ENCODE assay signal across 8 cellular contexts in genomic region chr15:89089316-89090230, GRCh38. TPM values are rescaled to one million over a fixed set of nuclear protein-coding genes. Genes with fewer than 3 reads are reported as not detected.
DNase-seq lines count a peak whose midpoint lies in the region; FAIRE-seq and TF ChIP-seq lines count a peak whose summit lies in the region.

No MANE protein-coding gene starts in this region.

- peak overlapping the region; percentile 86 for H3K4me3 ChIP-seq in BE2C (ENCODE audit: low read depth, low read length)
- peak overlapping the region; percentile 71 to 97 (median 80) for H3K4me3 ChIP-seq in breast epithelium
- H3K4me3 ChIP-seq in mucosa of stomach (ENCODE audit: low read length): peak overlapping the region; percentile 74

- DNase-seq in BE2C (no peak), breast epithelium (ENCODE audit: low spot score in 2 of 2) (no peak), NOMO-1 (lab: John Stamatoyannopoulos, UW; ENCODE audit: unreplicated experiment in 2 of 2) (no peak), occipital lobe (lab: John Stamatoyannopoulos, UW) (no peak), RCC 7860 (ENCODE audit: low spot score) (no peak), NCI-H524 (lab: John Stamatoyannopoulos, UW) (no peak)

- H3K27ac ChIP-seq in KOPT-K1 (ENCODE audit: low read depth, low read length, poor library complexity, severe bottlenecking): peak overlapping the region; percentile 65
- H3K27ac ChIP-seq in breast epithelium: peak overlapping the region; percentile 89 to 93

- H3K27me3 ChIP-seq in BE2C: no peaks in the 10 kb centered on the region
- no peaks in the 10 kb centered on the region for H3K27me3 ChIP-seq in breast epithelium
- H3K27me3 ChIP-seq in mucosa of stomach (ENCODE audit: control insufficient read depth, insufficient read depth, low read length): no peaks in the 10 kb centered on the region

- FAIRE-seq in RCC 7860 (lab: Jason Lieb, UNC): no peak

- no peak for TF ChIP-seq POLR2A in breast epithelium (IDR thresholded peaks at IDR 0.05)

- H3K36me3 ChIP-seq in BE2C: peaks cover 9% of the 10 kb centered on the region
- no peaks in the 10 kb centered on the region for H3K36me3 ChIP-seq in KOPT-K1 (ENCODE audit: insufficient read depth, low read length)
- no peaks in the 10 kb centered on the region for H3K36me3 ChIP-seq in breast epithelium
- H3K36me3 ChIP-seq in mucosa of stomach (ENCODE audit: control insufficient read depth, insufficient read depth, low read length): no peaks in the 10 kb centered on the region

- H3K9ac ChIP-seq in mucosa of stomach (ENCODE audit: low read length): peak overlapping the region; percentile 95

- no peak for TF ChIP-seq CTCF in BE2C (IDR thresholded peaks at IDR 0.05; ENCODE audit: low read depth, low read length)
- TF ChIP-seq CTCF in breast epithelium (IDR thresholded peaks at IDR 0.05): no peak

- H3K4me1 ChIP-seq in BE2C: peaks cover 33% of the 10 kb centered on the region
- peaks cover 0 to 3% of the 10 kb centered on the region in 2 donors for H3K4me1 ChIP-seq in breast epithelium
- peaks cover 45% of the 10 kb centered on the region for H3K4me1 ChIP-seq in mucosa of stomach (ENCODE audit: control insufficient read depth, insufficient read depth, low read length)

- H3K9me3 ChIP-seq in BE2C: no peaks in the 10 kb centered on the region
- no peaks in the 10 kb centered on the region for H3K9me3 ChIP-seq in KOPT-K1 (ENCODE audit: insufficient read depth, low read length, poor library complexity, severe bottlenecking)
- H3K9me3 ChIP-seq in breast epithelium: no peaks in the 10 kb centered on the region
- no peaks in the 10 kb centered on the region for H3K9me3 ChIP-seq in mucosa of stomach (ENCODE audit: control insufficient read depth, low read length)

- intact Hi-C loops in breast epithelium (cut with DNase I; ENCODE audit: low total_unique reads): no loop called here

RNA-seq across cellular contexts. Expression of gene ABHD2, which starts 1.3 kb away (rescaled TPM):
- polyA plus RNA-seq in BE2C (2012; ENCODE audit: insufficient read depth, insufficient read length, low read depth): 45.7 TPM
- 10 to 100 TPM; 76.7 to 91.2 (median 80.3) TPM for total RNA-seq in breast epithelium
- total RNA-seq in occipital lobe: 55.2 TPM
